15 cellular contexts compared by ENCODE assay signal in genomic region chr15:100958326-100959065, GRCh38. TPM values are rescaled to one million over a fixed set of nuclear protein-coding genes. Genes with fewer than 3 reads are reported as not detected.
A peak's percentile ranks its signal among the peaks of the same experiment; 100 is the strongest.
DNase-seq lines count a peak whose midpoint lies in the region; ATAC-seq and TF ChIP-seq lines count a peak whose summit lies in the region.
"Had no signal": no experiment of that assay in that cellular context is flagged by ENCODE, and none has a peak within 500 bp of the region (broad histone marks: within the 10 kb centered on the region; RNA-seq: fewer than 3 reads in every experiment).

No MANE protein-coding gene starts in this region.

- no peaks in the 10 kb centered on the region for H3K36me3 Mint-ChIP-seq in naive thymus-derived CD4-positive, alpha-beta T cell
- no peaks in the 10 kb centered on the region for H3K36me3 Mint-ChIP-seq in activated T-cell treated with anti-CD3 and anti-CD28 coated beads, Interleukin-2, amount 50 U/mL, for 72 hours (ENCODE audit: insufficient read depth in 2 of 2)
- H3K36me3 Mint-ChIP-seq: activated naive CD8-positive, alpha-beta T cell had no signal

- no peaks in the 10 kb centered on the region for H3K4me1 Mint-ChIP-seq in naive thymus-derived CD4-positive, alpha-beta T cell
- H3K4me1 Mint-ChIP-seq in activated T-cell treated with anti-CD3 and anti-CD28 coated beads, Interleukin-2, amount 50 U/mL, for 72 hours (ENCODE audit: low read depth): no peaks in the 10 kb centered on the region
- H3K4me1 Mint-ChIP-seq: activated CD4-positive, alpha-beta T cell treated with anti-CD3 and anti-CD28 coated beads, Interleukin-2, amount 10 ng/mL, durations not matched to agents 24 days and 14 days had no signal

- H3K4me3 Mint-ChIP-seq in naive thymus-derived CD4-positive, alpha-beta T cell: no peak overlapping the region
- H3K4me3 Mint-ChIP-seq in activated T-cell treated with anti-CD3 and anti-CD28 coated beads, Interleukin-2, amount 50 U/mL, for 72 hours: no peak overlapping the region
- H3K4me3 Mint-ChIP-seq: activated CD4-positive, alpha-beta T cell treated with anti-CD3 and anti-CD28 coated beads, Interleukin-2, amount 10 ng/mL, durations not matched to agents 24 days and 14 days; activated naive CD8-positive, alpha-beta T cell had no signal

- peaks cover 28 to 42% (median 37%) of the 10 kb centered on the region in 5 donors for H3K27me3 Mint-ChIP-seq in naive thymus-derived CD4-positive, alpha-beta T cell
- H3K27me3 Mint-ChIP-seq in activated T-cell treated with anti-CD3 and anti-CD28 coated beads, Interleukin-2, amount 50 U/mL, for 72 hours (ENCODE audit: low read depth): no peaks in the 10 kb centered on the region

- no peaks in the 10 kb centered on the region for H3K9me3 Mint-ChIP-seq in naive thymus-derived CD4-positive, alpha-beta T cell
- no peaks in the 10 kb centered on the region for H3K9me3 Mint-ChIP-seq in activated T-cell treated with anti-CD3 and anti-CD28 coated beads, Interleukin-2, amount 50 U/mL, for 72 hours
- H3K9me3 Mint-ChIP-seq: activated CD4-positive, alpha-beta T cell treated with anti-CD3 and anti-CD28 coated beads, Interleukin-2, amount 10 ng/mL, durations not matched to agents 24 days and 14 days had no signal

- H3K27ac Mint-ChIP-seq in naive thymus-derived CD4-positive, alpha-beta T cell: no peak overlapping the region
- H3K27ac Mint-ChIP-seq in activated T-cell treated with anti-CD3 and anti-CD28 coated beads, Interleukin-2, amount 50 U/mL, for 72 hours: no peak overlapping the region
- H3K27ac Mint-ChIP-seq: activated CD4-positive, alpha-beta T cell treated with anti-CD3 and anti-CD28 coated beads, Interleukin-2, amount 10 ng/mL, durations not matched to agents 24 days and 14 days; activated naive CD8-positive, alpha-beta T cell had no signal

- no peaks in the 10 kb centered on the region for H3K9me3 ChIP-seq in naive thymus-derived CD4-positive, alpha-beta T cell (ENCODE audit: control insufficient read depth in 2 of 3, low read length in 3 of 3)
- H3K9me3 ChIP-seq: HAP-1 had no signal

- no peaks in the 10 kb centered on the region for H3K4me1 ChIP-seq in naive thymus-derived CD4-positive, alpha-beta T cell (ENCODE audit: control insufficient read depth in 2 of 2, insufficient read depth in 2 of 2, low read length in 2 of 2)

- CTCF ChIA-PET in naive thymus-derived CD4-positive, alpha-beta T cell (lab: Charles Lee): no interaction called here

- peak; percentile 59 for ATAC-seq in naive thymus-derived CD4-positive, alpha-beta T cell
- ATAC-seq in activated T-cell treated with anti-CD3 and anti-CD28 coated beads, Interleukin-2, amount 50 U/mL, for 72 hours (replicated peaks in 1 of 2): no peak
- ATAC-seq: esophagus mucosa had no signal

- POLR2A ChIA-PET in naive thymus-derived CD4-positive, alpha-beta T cell (lab: Charles Lee): no interaction called here

- no peaks in the 10 kb centered on the region for H3K36me3 ChIP-seq in naive thymus-derived CD4-positive, alpha-beta T cell (ENCODE audit: control insufficient read depth in 2 of 3, insufficient read depth in 3 of 3, low read length in 3 of 3)
- H3K36me3 ChIP-seq: HAP-1 had no signal

- DNase-seq in Daoy (ENCODE audit: low read depth): peak; percentile 78
- peak; percentile 14 for DNase-seq in HK-2 (ENCODE audit: unreplicated experiment)
- peak; percentile 76 for DNase-seq in astrocyte of the spinal cord (ENCODE audit: low read depth, low spot score)
- DNase-seq in naive thymus-derived CD4-positive, alpha-beta T cell: no peak
- no peak for DNase-seq in activated CD4-positive, CD25-positive, alpha-beta regulatory T cell treated with anti-CD3 and anti-CD28 coated beads, Interleukin-2, amount 50 U/mL, for 72 hours
- no peak for DNase-seq in NCI-H526 treated with DMSO at 0.1 percent for 48 hours (lab: John Stamatoyannopoulos, UW)
- no peak for DNase-seq in activated CD4-positive, alpha-beta T cell treated with anti-CD3 and anti-CD28 coated beads, Interleukin-2, amount 50 U/mL, for 48 hours
- no peak for DNase-seq in activated T-cell treated with anti-CD3 and anti-CD28 coated beads, Interleukin-2, amount 50 U/mL, for 72 hours
- DNase-seq: activated CD4-positive, alpha-beta T cell treated with anti-CD3 and anti-CD28 coated beads, Interleukin-2, amount 10 ng/mL, durations not matched to agents 24 days and 14 days; NCI-H2029; Right ventricle myocardium superior had no signal

- intact Hi-C loops in naive thymus-derived CD4-positive, alpha-beta T cell (cut with micrococcal nuclease): no loop called here

- no peak overlapping the region for H3K4me3 ChIP-seq in astrocyte of the spinal cord (ENCODE audit: low read depth, low read length)
- H3K4me3 ChIP-seq in naive thymus-derived CD4-positive, alpha-beta T cell (ENCODE audit: low read length): no peak overlapping the region
- H3K4me3 ChIP-seq: HAP-1, lung had no signal

- no peaks in the 10 kb centered on the region for H3K27me3 ChIP-seq in naive thymus-derived CD4-positive, alpha-beta T cell (ENCODE audit: control insufficient read depth in 2 of 2, insufficient read depth in 2 of 2, low read length in 2 of 2)

- no peak for TF ChIP-seq CTCF in astrocyte of the spinal cord (IDR thresholded peaks at IDR 0.05; ENCODE audit: low read depth, low read length)

- no peak overlapping the region for H3K27ac ChIP-seq in naive thymus-derived CD4-positive, alpha-beta T cell (ENCODE audit: low read depth, low read length)

- in situ Hi-C loops in astrocyte of the spinal cord (cut with HindIII; ENCODE audit: low sequenced_read_pairs): no loop called here

RNA-seq across cellular contexts. Expression of gene LRRK1, which starts 39.3 kb away (rescaled TPM):
- total RNA-seq in Daoy (2014; rRNA removed; shearing (Covaris generic)): 7.1 and 7.2 TPM in 2 replicates
- 10 to 100 TPM in 1 of 5 experiments, 1 to 10 TPM in 1, under 1 TPM in 3; 0.54 to 15.1 (median 0.60) TPM for total RNA-seq in naive thymus-derived CD4-positive, alpha-beta T cell
- polyA plus RNA-seq in naive thymus-derived CD4-positive, alpha-beta T cell: not detected
- 1 to 10 TPM in 1 of 2 donors, under 1 TPM in 1; 0.74 to 1.2 TPM for total RNA-seq in activated T-cell treated with anti-CD3 and anti-CD28 coated beads, Interleukin-2, amount 50 U/mL, for 72 hours

Comparison
In these comparisons a context has a peak if more than half of its experiments do, and no peak if none do; other contexts are left out.
1. DNase-seq: peak in Daoy (single experiment), HK-2 (single experiment) and astrocyte of the spinal cord (single experiment); none in naive thymus-derived CD4-positive, alpha-beta T cell (0 of 9), activated CD4-positive, CD25-positive, alpha-beta regulatory T cell treated with anti-CD3 and anti-CD28 coated beads, Interleukin-2, amount 50 U/mL, for 72 hours (single experiment), NCI-H526 treated with DMSO at 0.1 percent for 48 hours (single experiment), activated CD4-positive, alpha-beta T cell treated with anti-CD3 and anti-CD28 coated beads, Interleukin-2, amount 50 U/mL, for 48 hours (0 of 2) and activated T-cell treated with anti-CD3 and anti-CD28 coated beads, Interleukin-2, amount 50 U/mL, for 72 hours (0 of 2).